In genomic region chr3:102715030-102715697, GRCh38 we compare ENCODE assay signal across 9 cellular contexts.
A peak's percentile ranks its signal among the peaks of the same experiment; 100 is the strongest.
DNase-seq lines count a peak whose midpoint lies in the region; ATAC-seq, FAIRE-seq and TF ChIP-seq lines count a peak whose summit lies in the region.
"Had no signal": no experiment of that assay in that cellular context is flagged by ENCODE, and none has a peak within 500 bp of the region (broad histone marks: within the 10 kb centered on the region; RNA-seq: fewer than 3 reads in every experiment).

No MANE protein-coding gene starts in this region.

- DNase-seq in GM10248 (ENCODE audit: extremely low spot score), result peak; percentile 44
- no peak for DNase-seq in RWPE2 (ENCODE audit: low spot score)
- DNase-seq in body of pancreas, result no peak
- no peak for DNase-seq in NCI-H146 (lab: John Stamatoyannopoulos, UW)
- no peak for DNase-seq in cerebellar cortex (ENCODE audit: low spot score)
- DNase-seq in H54 (ENCODE audit: insufficient read length, low spot score), result no peak
- DNase-seq: substantia nigra had no signal

- TF ChIP-seq POLR2A in body of pancreas (IDR thresholded peaks at IDR 0.05), result no peak
- no peak for TF ChIP-seq POLR2A in H54 (IDR thresholded peaks at IDR 0.05; ENCODE audit: low read depth, low read length)

- peaks cover 20% of the 10 kb centered on the region for H3K4me1 ChIP-seq in RWPE2 (ENCODE audit: insufficient read depth, poor library complexity, severe bottlenecking)
- H3K4me1 ChIP-seq in body of pancreas, result no peaks in the 10 kb centered on the region

- ATAC-seq in GM19455 (IDR thresholded peaks at IDR 0.05; ENCODE audit: unreplicated experiment) (peak; percentile 89), HG03103 (IDR thresholded peaks at IDR 0.05; ENCODE audit: low read depth, unreplicated experiment) (peak; percentile 94), RWPE2 (ENCODE audit: low read depth) (peak; percentile 97), body of pancreas (no peak)

- TF ChIP-seq CTCF in GM10248 (IDR thresholded peaks at IDR 0.05; ENCODE audit: control extremely low read depth, extremely low read depth, low read depth, missing control alignments), result no peak
- TF ChIP-seq CTCF in RWPE2 (IDR thresholded peaks at IDR 0.05; ENCODE audit: poor library complexity, severe bottlenecking), result no peak
- TF ChIP-seq CTCF in body of pancreas (IDR thresholded peaks at IDR 0.05), result no peak

- H3K36me3 ChIP-seq in RWPE2 (ENCODE audit: low read depth), result no peaks in the 10 kb centered on the region
- H3K36me3 ChIP-seq in body of pancreas (replicated peaks in 1 of 2; ENCODE audit: insufficient read depth in 1 of 2, low read depth in 2 of 2), result no peaks in the 10 kb centered on the region

- H3K9me3 ChIP-seq in RWPE2 (ENCODE audit: severe bottlenecking), result no peaks in the 10 kb centered on the region
- no peaks in the 10 kb centered on the region for H3K9me3 ChIP-seq in body of pancreas

- CTCF ChIA-PET in GM10248 (lab: Yijun Ruan, JAX), result interaction anchor here (1.1 to 1.5 kb wide), 3 partner anchors 10 to 25 kb away, joined by 3 to 4 read pairs (median 4); no protein-coding TSS in a partner anchor

- WGBS in body of pancreas, 2 donors, result 56 to 78% methylated on average over 2 of the region's 2 CpGs

- FAIRE-seq in H54 (lab: Jason Lieb, UNC), result no peak

- intact Hi-C loops in body of pancreas (cut with DNase I), result no loop called here

- H3K27me3 ChIP-seq in RWPE2 (ENCODE audit: insufficient read depth, poor library complexity, severe bottlenecking), result no peaks in the 10 kb centered on the region
- H3K27me3 ChIP-seq in body of pancreas, result no peaks in the 10 kb centered on the region

- POLR2A ChIA-PET in GM10248 (lab: Yijun Ruan, JAX), result no interaction called here

- no peak overlapping the region for H3K4me3 ChIP-seq in RWPE2 (ENCODE audit: severe bottlenecking)
- no peak overlapping the region for H3K4me3 ChIP-seq in body of pancreas

- H3K27ac ChIP-seq in RWPE2 (ENCODE audit: poor library complexity, severe bottlenecking), result peak overlapping the region; percentile 39
- no peak overlapping the region for H3K27ac ChIP-seq in body of pancreas
